11 cellular contexts compared by ENCODE assay signal in the genomic region with DNA sequence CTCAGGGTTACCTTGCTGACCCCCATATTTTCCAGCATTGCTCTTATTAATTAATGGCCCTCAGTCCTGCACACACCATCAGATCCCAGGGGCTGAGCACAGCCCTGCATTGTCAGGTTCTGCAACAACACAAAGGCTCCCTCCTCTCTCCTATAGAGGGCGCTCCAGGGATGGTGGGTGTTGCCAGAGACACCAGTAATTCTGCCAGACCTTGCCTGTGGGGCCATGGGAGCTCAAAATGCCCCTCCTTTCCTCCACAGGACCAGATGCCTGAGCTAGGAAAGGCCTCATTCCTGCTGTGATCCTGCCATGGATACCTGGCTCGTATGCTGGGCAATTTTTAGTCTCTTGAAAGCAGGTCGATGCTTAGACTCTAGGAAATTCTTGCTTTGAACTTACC. TPM values are rescaled to one million over a fixed set of nuclear protein-coding genes. Genes with fewer than 3 reads are reported as not detected.
A peak's percentile ranks its signal among the peaks of the same experiment; 100 is the strongest.
DNase-seq lines count a peak whose midpoint lies in the region; ATAC-seq and TF ChIP-seq lines count a peak whose summit lies in the region.
"Had no signal": no experiment of that assay in that cellular context is flagged by ENCODE, and none has a peak within 500 bp of the region (broad histone marks: within the 10 kb centered on the region; RNA-seq: fewer than 3 reads in every experiment).

No MANE protein-coding gene starts in this region.

- H3K4me3 ChIP-seq in IMR-90 (ENCODE audit: insufficient read depth, low read depth, low read length) (no peak overlapping the region), mesendoderm (ENCODE audit: low read length) (no peak overlapping the region), heart left ventricle (no peak overlapping the region), GM23248 (no peak overlapping the region)
- H3K4me3 ChIP-seq: tibial artery had no signal

- H3K4me2 ChIP-seq in IMR-90 (ENCODE audit: low read depth, low read length) (no peak overlapping the region), mesendoderm (ENCODE audit: low read length) (no peak overlapping the region), GM23248 (ENCODE audit: unreplicated experiment) (no peak overlapping the region)

- H3K9me3 ChIP-seq in IMR-90 (ENCODE audit: control insufficient read depth, insufficient read depth, low read length): peaks cover 4% of the 10 kb centered on the region; the same call in 1 of the 2 replicates
- H3K9me3 ChIP-seq in heart left ventricle: no peaks in the 10 kb centered on the region
- no peaks in the 10 kb centered on the region for H3K9me3 ChIP-seq in GM23248 (ENCODE audit: low read depth)
- H3K9me3 ChIP-seq: tibial artery had no signal

- no peaks in the 10 kb centered on the region for H3K36me3 Mint-ChIP-seq in activated T-cell treated with anti-CD3 and anti-CD28 coated beads, Interleukin-2, amount 50 U/mL, for 4 hours (ENCODE audit: insufficient read depth)
- H3K36me3 Mint-ChIP-seq in natural killer cell treated with Interleukin-12 subunit alpha and Interleukin-12 subunit beta and Interleukin-15 and Interleukin-18, amount 100 ng/mL, for 72 hours: no peaks in the 10 kb centered on the region

- TF ChIP-seq POLR2A in IMR-90 (IDR thresholded peaks at IDR 0.05; ENCODE audit: low read depth, low read length) (no peak), heart left ventricle (IDR thresholded peaks at IDR 0.05) (no peak)

- H2BK5ac ChIP-seq in IMR-90 (ENCODE audit: low read depth, low read length, poor library complexity, severe bottlenecking) (no peak overlapping the region), mesendoderm (ENCODE audit: low read length) (no peak overlapping the region)

- DNase-seq in D341Med (ENCODE audit: low spot score): peak; percentile 53
- no peak for DNase-seq in IMR-90
- DNase-seq in activated T-cell treated with anti-CD3 and anti-CD28 coated beads, Interleukin-2, amount 50 U/mL, for 4 hours: peak; percentile 22
- DNase-seq in mesendoderm: peak; percentile 92
- DNase-seq in posterior cingulate gyrus: no peak
- no peak for DNase-seq in heart left ventricle
- no peak for DNase-seq in GM23248
- no peak for DNase-seq in natural killer cell treated with Interleukin-12 subunit alpha and Interleukin-12 subunit beta and Interleukin-15 and Interleukin-18, amount 100 ng/mL, for 72 hours (ENCODE audit: low spot score)
- DNase-seq: tibial artery had no signal

- in situ Hi-C loops in IMR-90 (cut with MboI; ENCODE audit: low sequenced_read_pairs): no loop called here
- in situ Hi-C loops in GM23248 (cut with MboI): no loop called here

- H3K36me3 ChIP-seq in IMR-90 (ENCODE audit: control insufficient read depth, insufficient read depth, low read length) (no peaks in the 10 kb centered on the region), mesendoderm (ENCODE audit: control insufficient read depth, insufficient read depth, low read length) (no peaks in the 10 kb centered on the region), heart left ventricle (no peaks in the 10 kb centered on the region), GM23248 (ENCODE audit: low read depth) (no peaks in the 10 kb centered on the region)
- H3K36me3 ChIP-seq: tibial artery had no signal

- WGBS in IMR-90 (ENCODE audit: extremely low coverage in 2 of 2, insufficient read length in 1 of 2), 2 experiments: 10% methylated on average over 2 of the region's 3 CpGs; no CpG with 5 or more reads in 1 of the 2 experiments
- WGBS in mesendoderm (ENCODE audit: extremely low coverage, insufficient coverage, low lambda C conversion rate): no CpG with 5 or more reads among the region's 3 CpGs
- 34 to 52% (median 48%) methylated on average over 3 of the region's 3 CpGs for WGBS in heart left ventricle, 4 donors
- 3 to 16% methylated on average over 3 of the region's 3 CpGs for WGBS in GM23248 (ENCODE audit: low coverage in 1 of 2, low lambda C conversion rate in 2 of 2, missing lambda C conversion rate in 2 of 2), 2 experiments

- no peak overlapping the region for H3K56ac ChIP-seq in IMR-90 (ENCODE audit: extremely low read depth, insufficient read depth, low read length)
- H3K56ac ChIP-seq in mesendoderm (ENCODE audit: low read length): no peak overlapping the region

- 0 out of 2 replicates have a peak, but pooled peaks have one; percentile 2 for TF ChIP-seq CTCF in IMR-90 (conservative IDR thresholded peaks at IDR 0.05; ENCODE audit: low read depth, low read length)
- peak in 1 of 12 donors; percentile 10 for TF ChIP-seq CTCF in heart left ventricle (IDR thresholded peaks at IDR 0.05)

- no TSS peak for BruUV-seq in IMR-90 (replicated peaks; lab: Mats Ljungman, UMichigan)

- H3K4ac ChIP-seq in IMR-90 (ENCODE audit: low read depth, low read length): no peak overlapping the region
- H3K4ac ChIP-seq in mesendoderm (ENCODE audit: low read depth, low read length): no peak overlapping the region

- H3K79me1 ChIP-seq in IMR-90 (ENCODE audit: low read depth in 1 of 2, low read length in 2 of 2): no peaks in the 10 kb centered on the region
- H3K79me1 ChIP-seq in mesendoderm (ENCODE audit: low read length): no peaks in the 10 kb centered on the region

- no peaks in the 10 kb centered on the region for H4K20me1 ChIP-seq in IMR-90 (ENCODE audit: insufficient read depth, low read length)
- no peaks in the 10 kb centered on the region for H4K20me1 ChIP-seq in GM23248 (ENCODE audit: insufficient read depth)

- H3F3A ChIP-seq in GM23248 (ENCODE audit: insufficient read depth): no peaks in the 10 kb centered on the region

- no peak overlapping the region for H2BK120ac ChIP-seq in IMR-90 (ENCODE audit: low read depth, low read length)
- H2BK120ac ChIP-seq in mesendoderm (ENCODE audit: low read depth, low read length): no peak overlapping the region

- H3K4me1 ChIP-seq in IMR-90 (ENCODE audit: control insufficient read depth, insufficient read depth, low read length): no peaks in the 10 kb centered on the region
- no peaks in the 10 kb centered on the region for H3K4me1 ChIP-seq in mesendoderm (ENCODE audit: control insufficient read depth, low read depth, low read length)
- H3K4me1 ChIP-seq in heart left ventricle: no peaks in the 10 kb centered on the region
- H3K4me1 ChIP-seq in GM23248 (ENCODE audit: insufficient read depth): no peaks in the 10 kb centered on the region
- H3K4me1 ChIP-seq: tibial artery had no signal

- H2AFZ ChIP-seq in IMR-90 (replicated peaks; ENCODE audit: low read length, poor library complexity) (no peak overlapping the region), GM23248 (no peak overlapping the region)

- dilution Hi-C loops in IMR-90 (cut with HindIII; ENCODE audit: low sequenced_read_pairs, unreplicated experiment): no loop called here

- H3K79me2 ChIP-seq in mesendoderm (ENCODE audit: control insufficient read depth, insufficient read depth, low read length) (no peaks in the 10 kb centered on the region), GM23248 (ENCODE audit: insufficient read depth) (no peaks in the 10 kb centered on the region)

- H3K18ac ChIP-seq in IMR-90 (ENCODE audit: low read depth, low read length): no peak overlapping the region
- H3K18ac ChIP-seq in mesendoderm (ENCODE audit: low read length): no peak overlapping the region

- CTCF ChIA-PET in IMR-90 (lab: Yijun Ruan, JAX): no interaction called here

- no peak overlapping the region for H3K14ac ChIP-seq in IMR-90 (replicated peaks; ENCODE audit: low read depth, low read length)

- no peak overlapping the region for H3K23ac ChIP-seq in IMR-90 (ENCODE audit: low read depth, low read length)
- H3K23ac ChIP-seq in mesendoderm (ENCODE audit: low read length): no peak overlapping the region

- no peaks in the 10 kb centered on the region for H3K9me1 ChIP-seq in IMR-90 (ENCODE audit: insufficient read depth, low read length)

- H2AK9ac ChIP-seq in IMR-90 (replicated peaks; ENCODE audit: low read depth, low read length, poor library complexity): no peak overlapping the region

- peaks cover 27% of the 10 kb centered on the region for H3K27me3 Mint-ChIP-seq in activated T-cell treated with anti-CD3 and anti-CD28 coated beads, Interleukin-2, amount 50 U/mL, for 4 hours (ENCODE audit: low read depth)
- H3K27me3 Mint-ChIP-seq in natural killer cell treated with Interleukin-12 subunit alpha and Interleukin-12 subunit beta and Interleukin-15 and Interleukin-18, amount 100 ng/mL, for 72 hours: peaks cover 6 to 18% of the 10 kb centered on the region in 2 donors

- H3K27ac Mint-ChIP-seq in natural killer cell treated with Interleukin-12 subunit alpha and Interleukin-12 subunit beta and Interleukin-15 and Interleukin-18, amount 100 ng/mL, for 72 hours: no peak overlapping the region

- peak overlapping the region; percentile 53 for H3K4me3 Mint-ChIP-seq in activated T-cell treated with anti-CD3 and anti-CD28 coated beads, Interleukin-2, amount 50 U/mL, for 4 hours
- H3K4me3 Mint-ChIP-seq in natural killer cell treated with Interleukin-12 subunit alpha and Interleukin-12 subunit beta and Interleukin-15 and Interleukin-18, amount 100 ng/mL, for 72 hours: no peak overlapping the region

- no peak overlapping the region for H4K91ac ChIP-seq in IMR-90 (ENCODE audit: insufficient read depth, low read depth, low read length)

- intact Hi-C loops in IMR-90 (cut with micrococcal nuclease) (no loop called here), posterior cingulate gyrus (cut with DNase I) (no loop called here), heart left ventricle (cut with DNase I) (no loop called here)

- H2AK5ac ChIP-seq in IMR-90 (ENCODE audit: low read depth, low read length) (no peak overlapping the region), mesendoderm (ENCODE audit: low read length) (no peak overlapping the region)

- H2BK20ac ChIP-seq in IMR-90 (ENCODE audit: low read depth, low read length): no peak overlapping the region

- H4K8ac ChIP-seq in IMR-90 (ENCODE audit: low read depth in 2 of 2, low read length in 2 of 2) (no peak overlapping the region), mesendoderm (ENCODE audit: low read depth, low read length) (no peak overlapping the region)

- H4K5ac ChIP-seq in IMR-90 (ENCODE audit: low read depth, low read length) (no peak overlapping the region), mesendoderm (ENCODE audit: low read length) (no peak overlapping the region)

- H3K9me2 ChIP-seq in GM23248 (ENCODE audit: insufficient read depth): no peaks in the 10 kb centered on the region

- POLR2A ChIA-PET in IMR-90 (lab: Charles Lee; ENCODE audit: unreplicated experiment): no interaction called here

- H3K27ac ChIP-seq in IMR-90 (ENCODE audit: insufficient read depth, low read length) (no peak overlapping the region), mesendoderm (ENCODE audit: low read depth, low read length) (no peak overlapping the region), heart left ventricle (no peak overlapping the region), GM23248 (no peak overlapping the region)
- H3K27ac ChIP-seq: tibial artery had no signal

- H3K4me1 Mint-ChIP-seq in activated T-cell treated with anti-CD3 and anti-CD28 coated beads, Interleukin-2, amount 50 U/mL, for 4 hours (ENCODE audit: low read depth): peaks cover 18% of the 10 kb centered on the region
- peaks cover 4 to 10% of the 10 kb centered on the region in 2 donors for H3K4me1 Mint-ChIP-seq in natural killer cell treated with Interleukin-12 subunit alpha and Interleukin-12 subunit beta and Interleukin-15 and Interleukin-18, amount 100 ng/mL, for 72 hours (ENCODE audit: low read depth in 2 of 2)

- H3K27me3 ChIP-seq in IMR-90 (ENCODE audit: control insufficient read depth, insufficient read depth, low read length): no peaks in the 10 kb centered on the region
- H3K27me3 ChIP-seq in mesendoderm (ENCODE audit: insufficient read depth, low read length, poor library complexity): no peaks in the 10 kb centered on the region
- H3K27me3 ChIP-seq in heart left ventricle: peaks cover 0 to 31% (median 0%) of the 10 kb centered on the region in 9 donors
- peaks cover 39% of the 10 kb centered on the region for H3K27me3 ChIP-seq in GM23248 (replicated peaks; ENCODE audit: insufficient read depth)
- H3K27me3 ChIP-seq: tibial artery had no signal

- ATAC-seq in IMR-90 (ENCODE audit: low read depth): no peak
- ATAC-seq in activated T-cell treated with anti-CD3 and anti-CD28 coated beads, Interleukin-2, amount 50 U/mL, for 4 hours: peak; percentile 39 to 42
- no peak for ATAC-seq in heart left ventricle
- ATAC-seq in natural killer cell treated with Interleukin-12 subunit alpha and Interleukin-12 subunit beta and Interleukin-15 and Interleukin-18, amount 100 ng/mL, for 72 hours: no peak
- ATAC-seq: esophagus mucosa had no signal

- H3K9ac ChIP-seq in IMR-90 (ENCODE audit: low read depth, low read length) (no peak overlapping the region), mesendoderm (ENCODE audit: low read length) (no peak overlapping the region), GM23248 (no peak overlapping the region)

- H2BK15ac ChIP-seq in IMR-90 (ENCODE audit: low read depth, low read length) (no peak overlapping the region), mesendoderm (replicated peaks; ENCODE audit: low read depth) (no peak overlapping the region)

- H3K9me3 Mint-ChIP-seq in activated T-cell treated with anti-CD3 and anti-CD28 coated beads, Interleukin-2, amount 50 U/mL, for 4 hours: no peaks in the 10 kb centered on the region
- no peaks in the 10 kb centered on the region for H3K9me3 Mint-ChIP-seq in natural killer cell treated with Interleukin-12 subunit alpha and Interleukin-12 subunit beta and Interleukin-15 and Interleukin-18, amount 100 ng/mL, for 72 hours

- TF ChIP-seq RAD21 in IMR-90 (IDR thresholded peaks at IDR 0.05; ENCODE audit: low read length): no peak

RNA-seq across cellular contexts. Expression of gene PRSS58, which starts 42.8 kb away (rescaled TPM):
- total RNA-seq in IMR-90 (2012; rRNA removed): not detected in 2 replicates
- polyA plus RNA-seq in IMR-90 (2012; rRNA removed): not detected in 2 replicates
- not detected in 2 replicates for polyA plus RNA-seq in IMR-90 (2012; cell fraction: cytosol; rRNA removed)
- not detected in 2 replicates for polyA plus RNA-seq in IMR-90 (2012; cell fraction: nucleus; rRNA removed; ENCODE audit: low replicate concordance)
- not detected for total RNA-seq in activated T-cell treated with anti-CD3 and anti-CD28 coated beads, Interleukin-2, amount 50 U/mL, for 4 hours
- polyA plus RNA-seq in mesendoderm (2013, experiment 1 of 2): not detected
- polyA plus RNA-seq in mesendoderm (2013, experiment 2 of 2): not detected
- not detected for total RNA-seq in heart left ventricle
- polyA plus RNA-seq in heart left ventricle: not detected
- total RNA-seq in GM23248 (2014; rRNA removed; shearing (Covaris generic)): not detected in 2 replicates
- polyA plus RNA-seq in GM23248 (2016; fragmentation: Nextera tagmentation; extraction: Ambion mirVana): not detected in 2 replicates
- not detected for total RNA-seq in natural killer cell treated with Interleukin-12 subunit alpha and Interleukin-12 subunit beta and Interleukin-15 and Interleukin-18, amount 100 ng/mL, for 72 hours
- total RNA-seq: esophagus mucosa, posterior vena cava had no signal

Comparison
In these comparisons a context has a peak if more than half of its experiments do, and no peak if none do; other contexts are left out.
1. DNase-seq: peak in D341Med (single experiment), activated T-cell treated with anti-CD3 and anti-CD28 coated beads, Interleukin-2, amount 50 U/mL, for 4 hours (single experiment) and mesendoderm (single experiment); none in IMR-90 (single experiment), posterior cingulate gyrus (0 of 10), heart left ventricle (0 of 5), GM23248 (single experiment) and natural killer cell treated with Interleukin-12 subunit alpha and Interleukin-12 subunit beta and Interleukin-15 and Interleukin-18, amount 100 ng/mL, for 72 hours (single experiment).
2. ATAC-seq: peak in activated T-cell treated with anti-CD3 and anti-CD28 coated beads, Interleukin-2, amount 50 U/mL, for 4 hours (2 of 2); none in IMR-90 (single experiment), heart left ventricle (0 of 4) and natural killer cell treated with Interleukin-12 subunit alpha and Interleukin-12 subunit beta and Interleukin-15 and Interleukin-18, amount 100 ng/mL, for 72 hours (0 of 2).